19 cellular contexts compared by ENCODE assay signal in genomic region chr2:217061916-217062315, GRCh38.
DNase-seq lines count a peak whose midpoint lies in the region; ATAC-seq and TF ChIP-seq lines count a peak whose summit lies in the region.
"Had no signal": no experiment of that assay in that cellular context is flagged by ENCODE, and none has a peak within 500 bp of the region (broad histone marks: within the 10 kb centered on the region; RNA-seq: fewer than 3 reads in every experiment).

No MANE protein-coding gene starts in this region.

- peaks cover 12% of the 10 kb centered on the region; the same call in 1 of the 2 replicates for H3K4me1 ChIP-seq in GM23338 (ENCODE audit: insufficient read depth)

- H3K36me3 Mint-ChIP-seq in GM23338 (ENCODE audit: low read depth), result no peaks in the 10 kb centered on the region
- H3K36me3 Mint-ChIP-seq in CD14-positive monocyte, result no peaks in the 10 kb centered on the region
- H3K36me3 Mint-ChIP-seq in stimulated activated naive B cell treated with anti-CD40 and anti-IgM and Interleukin-4, amounts not matched to agents 10 μg/mL and 1 μg/mL and 100 μg/mL, for 72 hours, result no peaks in the 10 kb centered on the region

- peaks cover 14% of the 10 kb centered on the region; the same call in 1 of the 2 replicates for H3K9me2 ChIP-seq in GM23338 (ENCODE audit: insufficient read depth)

- H3F3A ChIP-seq in GM23338 (replicated peaks; ENCODE audit: low read depth), result no peaks in the 10 kb centered on the region

- H3K4me1 Mint-ChIP-seq in GM23338, result peaks cover 21% of the 10 kb centered on the region
- H3K4me1 Mint-ChIP-seq in CD14-positive monocyte, result peaks cover 26% of the 10 kb centered on the region
- peaks cover 4 to 8% of the 10 kb centered on the region in 2 donors for H3K4me1 Mint-ChIP-seq in stimulated activated naive B cell treated with anti-CD40 and anti-IgM and Interleukin-4, amounts not matched to agents 10 μg/mL and 1 μg/mL and 100 μg/mL, for 72 hours
- H3K4me1 Mint-ChIP-seq: B cell had no signal

- intact Hi-C loops in CD14-positive monocyte (cut with micrococcal nuclease), result no loop called here

- no peaks in the 10 kb centered on the region for H3K79me2 ChIP-seq in GM23338 (replicated peaks; ENCODE audit: insufficient read depth)

- ATAC-seq in GM23338 (no peak), HG03469 (IDR thresholded peaks at IDR 0.05; ENCODE audit: unreplicated experiment) (no peak)
- no peak for ATAC-seq in stimulated activated naive B cell treated with anti-CD40 and anti-IgM and Interleukin-4, amounts not matched to agents 10 μg/mL and 1 μg/mL and 100 μg/mL, for 72 hours (replicated peaks)

- H3K9me3 Mint-ChIP-seq in GM23338, result no peaks in the 10 kb centered on the region
- peaks cover 0 to 7% (median 3%) of the 10 kb centered on the region in 7 donors for H3K9me3 Mint-ChIP-seq in CD14-positive monocyte
- H3K9me3 Mint-ChIP-seq in stimulated activated naive B cell treated with anti-CD40 and anti-IgM and Interleukin-4, amounts not matched to agents 10 μg/mL and 1 μg/mL and 100 μg/mL, for 72 hours, result no peaks in the 10 kb centered on the region
- H3K9me3 Mint-ChIP-seq: CD4-positive, alpha-beta T cell had no signal

- no peaks in the 10 kb centered on the region for H4K20me1 ChIP-seq in GM23338 (replicated peaks; ENCODE audit: insufficient read depth)

- no peaks in the 10 kb centered on the region for H3K36me3 ChIP-seq in GM23338 (ENCODE audit: insufficient read depth)
- H3K36me3 ChIP-seq: MG63, SJSA1 had no signal

- no peak overlapping the region for H3K4me3 Mint-ChIP-seq in GM23338
- H3K4me3 Mint-ChIP-seq in CD14-positive monocyte, result no peak overlapping the region
- H3K4me3 Mint-ChIP-seq in stimulated activated naive B cell treated with anti-CD40 and anti-IgM and Interleukin-4, amounts not matched to agents 10 μg/mL and 1 μg/mL and 100 μg/mL, for 72 hours, result no peak overlapping the region
- H3K4me3 Mint-ChIP-seq: B cell; CD4-positive, alpha-beta T cell had no signal

- H3K27me3 ChIP-seq in GM23338 (ENCODE audit: insufficient read depth), result no peaks in the 10 kb centered on the region
- H3K27me3 ChIP-seq: MG63, SJSA1 had no signal

- H3K27me3 Mint-ChIP-seq in GM23338 (ENCODE audit: insufficient read depth, low read depth, poor library complexity) (peaks cover 3% of the 10 kb centered on the region), CD14-positive monocyte (ENCODE audit: low read depth in 3 of 3) (peaks cover 12 to 28% (median 14%) of the 10 kb centered on the region in 3 donors)
- H3K27me3 Mint-ChIP-seq in stimulated activated naive B cell treated with anti-CD40 and anti-IgM and Interleukin-4, amounts not matched to agents 10 μg/mL and 1 μg/mL and 100 μg/mL, for 72 hours, result peaks cover 20 to 35% of the 10 kb centered on the region in 2 donors
- H3K27me3 Mint-ChIP-seq: CD4-positive, alpha-beta T cell had no signal

- H3K27ac Mint-ChIP-seq in GM23338 (no peak overlapping the region), CD14-positive monocyte (peak overlapping the region in 1 of 7 donors; percentile 6)
- H3K27ac Mint-ChIP-seq in stimulated activated naive B cell treated with anti-CD40 and anti-IgM and Interleukin-4, amounts not matched to agents 10 μg/mL and 1 μg/mL and 100 μg/mL, for 72 hours, result no peak overlapping the region
- H3K27ac Mint-ChIP-seq: B cell; CD4-positive, alpha-beta T cell had no signal

- H3K4me3 ChIP-seq in GM23338, result no peak overlapping the region
- H3K4me3 ChIP-seq: K562, MG63, SJSA1 had no signal

- H3K27ac ChIP-seq in GM23338 (ENCODE audit: low read depth) (no peak overlapping the region), caudate nucleus (ENCODE audit: low read depth, low read length) (no peak overlapping the region)
- H3K27ac ChIP-seq: SJSA1 had no signal

- no peak overlapping the region for H3K4me2 ChIP-seq in GM23338

- DNase-seq in GM23338 (ENCODE audit: low spot score) (no peak), caudate nucleus (lab: John Stamatoyannopoulos, UW) (peak in 39 of 61 donors; percentile 4 to 81 (median 26)), medulla oblongata (ENCODE audit: extremely low spot score) (peak; percentile 63), putamen (ENCODE audit: low spot score) (peak; percentile 45), CD14-positive monocyte (ENCODE audit: low spot score) (no peak)
- DNase-seq in stimulated activated naive B cell treated with anti-CD40 and anti-IgM and Interleukin-4, amounts not matched to agents 10 μg/mL and 1 μg/mL and 100 μg/mL, for 72 hours, result no peak
- DNase-seq: CD4-positive, alpha-beta T cell; COR-L47; DMS 273 treated with DMSO at 0.1 percent for 48 hours; DMS79 treated with DMSO at 0.1 percent for 48 hours; MG63; NCI-H1694 treated with DMSO at 0.1 percent for 48 hours; NCI-H2081 treated with DMSO at 0.1 percent for 48 hours; NCI-H526; OCI-M1 had no signal

- TF ChIP-seq CTCF in GM23338 (conservative IDR thresholded peaks at IDR 0.05; ENCODE audit: low read depth in 2 of 2) (peak in 1 of 2 experiments; percentile 14; a peak in 1 of 4 replicates), CD14-positive monocyte (IDR thresholded peaks at IDR 0.05) (no peak)

- H2AFZ ChIP-seq in GM23338, result 0 out of 2 replicates have a peak overlapping the region, but pooled peaks have one; percentile 24

TF ChIP-seq in GM23338, 12 proteins besides CTCF, POLR2A, EP300 and RAD21 (continues in another document):
- TF ChIP-seq ZNF462 (CRISPR knock-in tag; IDR thresholded peaks at IDR 0.05) (no peak), NANOG (IDR thresholded peaks at IDR 0.05; ENCODE audit: borderline replicate concordance) (no peak), POLR2AphosphoS5 (IDR thresholded peaks at IDR 0.05; ENCODE audit: low read depth) (no peak), EZH2phosphoT487 (IDR thresholded peaks at IDR 0.05; ENCODE audit: unreplicated experiment) (no peak), ETS1 (IDR thresholded peaks at IDR 0.05) (no peak)

Comparison
In these comparisons a context has a peak if more than half of its experiments do, and no peak if none do; other contexts are left out.
1. DNase-seq: peak in caudate nucleus (39 of 61), medulla oblongata (single experiment) and putamen (single experiment); none in GM23338 (single experiment), CD14-positive monocyte (single experiment) and stimulated activated naive B cell treated with anti-CD40 and anti-IgM and Interleukin-4, amounts not matched to agents 10 μg/mL and 1 μg/mL and 100 μg/mL, for 72 hours (single experiment).